16 cellular contexts compared by ENCODE assay signal in the genomic region with DNA sequence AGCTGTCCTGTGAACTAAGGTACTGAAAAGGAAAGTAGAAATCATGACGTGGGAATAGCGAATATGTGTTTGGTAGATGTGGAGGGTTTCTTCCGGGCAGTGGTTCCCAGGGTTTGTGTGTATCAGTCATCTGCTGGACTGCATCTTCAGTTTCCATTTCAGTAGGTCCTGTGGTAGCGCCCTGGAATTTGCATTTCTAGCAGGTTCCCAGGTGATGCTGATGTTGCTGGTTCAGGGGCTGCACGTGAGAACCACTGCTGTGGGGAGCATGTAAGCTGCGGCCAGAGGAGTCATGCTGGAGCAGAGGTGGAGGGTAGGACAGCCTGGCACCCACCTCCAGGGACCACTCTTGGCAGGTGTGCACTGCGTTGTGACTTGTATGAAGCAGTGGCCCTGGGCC. TPM values are rescaled to one million over a fixed set of nuclear protein-coding genes. Genes with fewer than 3 reads are reported as not detected.
DNase-seq lines count a peak whose midpoint lies in the region; ATAC-seq and TF ChIP-seq lines count a peak whose summit lies in the region.
"Had no signal": no experiment of that assay in that cellular context is flagged by ENCODE, and none has a peak within 500 bp of the region (broad histone marks: within the 10 kb centered on the region; RNA-seq: fewer than 3 reads in every experiment).

No MANE protein-coding gene starts in this region.

- no peaks in the 10 kb centered on the region for H3K36me3 Mint-ChIP-seq in nephron progenitor cell (ENCODE audit: low read depth)
- H3K36me3 Mint-ChIP-seq: activated naive CD4-positive, alpha-beta T cell treated with anti-CD3 and anti-CD28 coated beads, Interleukin-2, amount 10 ng/mL, durations not matched to agents 7 days and 5 days had no signal

- ATAC-seq in GM18909 (IDR thresholded peaks at IDR 0.05; ENCODE audit: poor library complexity, unreplicated experiment) (peak; percentile 68), GM21723 (IDR thresholded peaks at IDR 0.05; ENCODE audit: unreplicated experiment) (peak; percentile 65), HG03135 (IDR thresholded peaks at IDR 0.05; ENCODE audit: unreplicated experiment) (peak; percentile 57), foreskin keratinocyte (no peak)

- DNase-seq in nephron progenitor cell (no peak), foreskin keratinocyte (no peak), HEK293T (ENCODE audit: extremely low spot score) (no peak), NCI-H69 (lab: John Stamatoyannopoulos, UW) (no peak), KG1 (lab: John Stamatoyannopoulos, UW) (no peak)
- DNase-seq: activated CD4-positive, alpha-beta T cell treated with anti-CD3 and anti-CD28 coated beads, Interleukin-2, amount 50 U/mL, for 1 hour; activated naive CD4-positive, alpha-beta T cell treated with anti-CD3 and anti-CD28 coated beads, Interleukin-2, amount 10 ng/mL, durations not matched to agents 7 days and 5 days; dermis blood vessel endothelial cell; DMS 273 treated with DMSO at 0.1 percent for 48 hours; GM23248; head of caudate nucleus; NCI-H524 treated with DMSO at 0.1 percent for 48 hours; stimulated activated CD4-positive, alpha-beta T cell treated with anti-CD3 and anti-CD28 coated beads, Interleukin-4, amount 100 ng/mL, for 1 hour had no signal

- CTCF ChIA-PET in HEK293T (lab: Yijun Ruan, JAX): interaction anchor here (1.2 kb wide), 1 partner anchor 88 kb away, joined by 7 read pairs; no protein-coding TSS in a partner anchor

- no peaks in the 10 kb centered on the region for H3K27me3 Mint-ChIP-seq in nephron progenitor cell (ENCODE audit: low read depth, poor library complexity)

- TF ChIP-seq CTCF in nephron progenitor cell (IDR thresholded peaks at IDR 0.05): no peak
- no peak for TF ChIP-seq CTCF in foreskin keratinocyte (conservative IDR thresholded peaks at IDR 0.05)

- H3K9me3 Mint-ChIP-seq in nephron progenitor cell: no peaks in the 10 kb centered on the region
- H3K9me3 Mint-ChIP-seq: activated naive CD4-positive, alpha-beta T cell treated with anti-CD3 and anti-CD28 coated beads, Interleukin-2, amount 10 ng/mL, durations not matched to agents 7 days and 5 days had no signal

- no peaks in the 10 kb centered on the region for H3K27me3 ChIP-seq in foreskin keratinocyte

- no peak overlapping the region for H3K27ac ChIP-seq in foreskin keratinocyte
- H3K27ac ChIP-seq: GM23248 had no signal

- POLR2A ChIA-PET in HEK293T (lab: Yijun Ruan, JAX): no interaction called here

- H3K4me1 ChIP-seq in foreskin keratinocyte: peaks cover 28% of the 10 kb centered on the region

- peaks cover 66% of the 10 kb centered on the region for H3K4me1 Mint-ChIP-seq in nephron progenitor cell
- H3K4me1 Mint-ChIP-seq: activated naive CD4-positive, alpha-beta T cell treated with anti-CD3 and anti-CD28 coated beads, Interleukin-2, amount 10 ng/mL, durations not matched to agents 7 days and 5 days had no signal

- no peak overlapping the region for H3K4me3 Mint-ChIP-seq in nephron progenitor cell
- H3K4me3 Mint-ChIP-seq: activated naive CD4-positive, alpha-beta T cell treated with anti-CD3 and anti-CD28 coated beads, Interleukin-2, amount 10 ng/mL, durations not matched to agents 7 days and 5 days had no signal

- peak overlapping the region; percentile 4 for H3K27ac Mint-ChIP-seq in nephron progenitor cell
- H3K27ac Mint-ChIP-seq: activated naive CD4-positive, alpha-beta T cell treated with anti-CD3 and anti-CD28 coated beads, Interleukin-2, amount 10 ng/mL, durations not matched to agents 7 days and 5 days had no signal

TF ChIP-seq in HEK293T, 16 proteins besides CTCF, POLR2A, EP300 and RAD21:
- TF ChIP-seq ZNF384 (IDR thresholded peaks at IDR 0.05) (no peak), HDGF (IDR thresholded peaks at IDR 0.05; ENCODE audit: borderline replicate concordance) (no peak), NFRKB (IDR thresholded peaks at IDR 0.05) (no peak), SP1 (IDR thresholded peaks at IDR 0.05) (no peak), FOXA1 (IDR thresholded peaks at IDR 0.05) (no peak), LEF1 (IDR thresholded peaks at IDR 0.05; ENCODE audit: borderline replicate concordance) (no peak), L3MBTL2 (conservative IDR thresholded peaks at IDR 0.05) (no peak), FOXM1 (IDR thresholded peaks at IDR 0.05; ENCODE audit: borderline replicate concordance) (no peak), ARNT (IDR thresholded peaks at IDR 0.05) (no peak), TARDBP (IDR thresholded peaks at IDR 0.05) (no peak), CTBP1 (IDR thresholded peaks at IDR 0.05; ENCODE audit: borderline replicate concordance) (no peak), ELF4 (IDR thresholded peaks at IDR 0.05) (no peak), PKNOX1 (IDR thresholded peaks at IDR 0.05) (no peak), FOXK2 (IDR thresholded peaks at IDR 0.05) (no peak), BHLHE40 (IDR thresholded peaks at IDR 0.05; ENCODE audit: borderline replicate concordance) (no peak), SUZ12 (IDR thresholded peaks at IDR 0.05) (no peak)
TF ChIP-seq in HEK293T: peak in this region for 0.

RNA-seq across cellular contexts. Expression of gene ARHGAP10, which starts 47.1 kb away (rescaled TPM):
- 25.9 and 26.9 TPM in 2 replicates for total RNA-seq in foreskin keratinocyte
- 18.2 and 18.8 TPM in 2 replicates for polyA plus RNA-seq in foreskin keratinocyte
